Comparison of ENCODE assay signal across 9 cellular contexts in genomic region chr13:26011996-26012688, GRCh38. TPM values are rescaled to one million over a fixed set of nuclear protein-coding genes. Genes with fewer than 3 reads are reported as not detected.
DNase-seq lines count a peak whose midpoint lies in the region; ATAC-seq, FAIRE-seq and TF ChIP-seq lines count a peak whose summit lies in the region.
"Had no signal": no experiment of that assay in that cellular context is flagged by ENCODE, and none has a peak within 500 bp of the region (broad histone marks: within the 10 kb centered on the region; RNA-seq: fewer than 3 reads in every experiment).

No MANE protein-coding gene starts in this region.

- peak; percentile 37 for ATAC-seq in stimulated activated memory B cell treated with anti-CD40 and anti-IgM and Interleukin-4, amounts not matched to agents 10 μg/mL and 1 μg/mL and 100 μg/mL, for 72 hours
- ATAC-seq in body of pancreas (no peak), HG02981 (IDR thresholded peaks at IDR 0.05; ENCODE audit: unreplicated experiment) (no peak)

- peak; percentile 45 for DNase-seq in T-helper 22 cell (ENCODE audit: low read depth)
- no peak for DNase-seq in GM19239 (ENCODE audit: insufficient read length, low spot score)
- DNase-seq in body of pancreas: no peak
- no peak for DNase-seq in HTR-8/SVneo (ENCODE audit: insufficient read length, low spot score)
- DNase-seq: RPMI8226 had no signal

- 59% methylated on average over 42 to 45 of the region's 45 CpGs for WGBS in body of pancreas, 2 donors

- no peaks in the 10 kb centered on the region for H3K27me3 Mint-ChIP-seq in activated naive CD4-positive, alpha-beta T cell treated with anti-CD3 and anti-CD28 coated beads, Interleukin-2, amount 50 U/mL, for 24 hours
- H3K27me3 Mint-ChIP-seq in stimulated activated memory B cell treated with anti-CD40 and anti-IgM and Interleukin-4, amounts not matched to agents 10 μg/mL and 1 μg/mL and 100 μg/mL, for 72 hours: peaks cover 36% of the 10 kb centered on the region

- TF ChIP-seq POLR2A in body of pancreas (IDR thresholded peaks at IDR 0.05): no peak

- no peaks in the 10 kb centered on the region for H3K36me3 ChIP-seq in body of pancreas (replicated peaks in 1 of 2; ENCODE audit: insufficient read depth in 1 of 2, low read depth in 2 of 2)

- no peak overlapping the region for H3K27ac ChIP-seq in body of pancreas

- no peaks in the 10 kb centered on the region for H3K9me3 ChIP-seq in mononuclear cell (ENCODE audit: low read depth, low read length)
- H3K9me3 ChIP-seq in body of pancreas: no peaks in the 10 kb centered on the region

- H3K27me3 ChIP-seq in mononuclear cell (ENCODE audit: insufficient read depth, low read length) (no peaks in the 10 kb centered on the region), body of pancreas (no peaks in the 10 kb centered on the region)

- no peak for FAIRE-seq in GM19239 (lab: Jason Lieb, UNC)
- FAIRE-seq in HTR-8/SVneo (lab: Jason Lieb, UNC): no peak

- H3K9me3 Mint-ChIP-seq in activated naive CD4-positive, alpha-beta T cell treated with anti-CD3 and anti-CD28 coated beads, Interleukin-2, amount 50 U/mL, for 24 hours: no peaks in the 10 kb centered on the region
- H3K9me3 Mint-ChIP-seq in stimulated activated memory B cell treated with anti-CD40 and anti-IgM and Interleukin-4, amounts not matched to agents 10 μg/mL and 1 μg/mL and 100 μg/mL, for 72 hours: no peaks in the 10 kb centered on the region

- H3K27ac Mint-ChIP-seq in activated naive CD4-positive, alpha-beta T cell treated with anti-CD3 and anti-CD28 coated beads, Interleukin-2, amount 50 U/mL, for 24 hours: peak overlapping the region; percentile 68
- no peak overlapping the region for H3K27ac Mint-ChIP-seq in stimulated activated memory B cell treated with anti-CD40 and anti-IgM and Interleukin-4, amounts not matched to agents 10 μg/mL and 1 μg/mL and 100 μg/mL, for 72 hours

- H3K36me3 Mint-ChIP-seq in activated naive CD4-positive, alpha-beta T cell treated with anti-CD3 and anti-CD28 coated beads, Interleukin-2, amount 50 U/mL, for 24 hours: no peaks in the 10 kb centered on the region
- H3K36me3 Mint-ChIP-seq in stimulated activated memory B cell treated with anti-CD40 and anti-IgM and Interleukin-4, amounts not matched to agents 10 μg/mL and 1 μg/mL and 100 μg/mL, for 72 hours: no peaks in the 10 kb centered on the region

- H3K4me3 ChIP-seq in mononuclear cell (ENCODE audit: low read length): peak overlapping the region; percentile 12
- H3K4me3 ChIP-seq in body of pancreas: no peak overlapping the region

- peak overlapping the region; percentile 79 for H3K4me3 Mint-ChIP-seq in activated naive CD4-positive, alpha-beta T cell treated with anti-CD3 and anti-CD28 coated beads, Interleukin-2, amount 50 U/mL, for 24 hours
- H3K4me3 Mint-ChIP-seq in stimulated activated memory B cell treated with anti-CD40 and anti-IgM and Interleukin-4, amounts not matched to agents 10 μg/mL and 1 μg/mL and 100 μg/mL, for 72 hours: peak overlapping the region; percentile 66

- H3K4me1 ChIP-seq in mononuclear cell (ENCODE audit: insufficient read depth, low read length): no peaks in the 10 kb centered on the region
- no peaks in the 10 kb centered on the region for H3K4me1 ChIP-seq in body of pancreas

- no peak for TF ChIP-seq CTCF in body of pancreas (IDR thresholded peaks at IDR 0.05)

- intact Hi-C loops in body of pancreas (cut with DNase I): no loop called here

- H3K4me1 Mint-ChIP-seq in activated naive CD4-positive, alpha-beta T cell treated with anti-CD3 and anti-CD28 coated beads, Interleukin-2, amount 50 U/mL, for 24 hours: peaks cover 33% of the 10 kb centered on the region
- H3K4me1 Mint-ChIP-seq in stimulated activated memory B cell treated with anti-CD40 and anti-IgM and Interleukin-4, amounts not matched to agents 10 μg/mL and 1 μg/mL and 100 μg/mL, for 72 hours: no peaks in the 10 kb centered on the region

RNA-seq across cellular contexts. Expression of gene SHISA2, which starts 39.7 kb away (rescaled TPM):
- total RNA-seq in mononuclear cell (0.52 TPM), body of pancreas (1 to 10 TPM in 1 of 2 donors, not detected in 1; 1.8 TPM)
